In genomic region chr11:34640050-34640971, GRCh38 we compare ENCODE assay signal across 1 cellular context.
TF ChIP-seq lines count a peak whose summit lies in the region.

No MANE protein-coding gene starts in this region.

TF ChIP-seq in GM12878, 131 proteins besides CTCF, POLR2A, EP300 and RAD21 (continued from another document):
- no peak for TF ChIP-seq ZNF687 (IDR thresholded peaks at IDR 0.05)
- no peak for TF ChIP-seq RB1 (IDR thresholded peaks at IDR 0.05; ENCODE audit: borderline replicate concordance)
- TF ChIP-seq ZNF24 (IDR thresholded peaks at IDR 0.05) = no peak
- no peak for TF ChIP-seq BCL11A (IDR thresholded peaks at IDR 0.05; ENCODE audit: low read depth, low read length)
TF ChIP-seq in GM12878: peak in this region for 0.
